ENCODE assay signal across 8 cellular contexts in the genomic region with DNA sequence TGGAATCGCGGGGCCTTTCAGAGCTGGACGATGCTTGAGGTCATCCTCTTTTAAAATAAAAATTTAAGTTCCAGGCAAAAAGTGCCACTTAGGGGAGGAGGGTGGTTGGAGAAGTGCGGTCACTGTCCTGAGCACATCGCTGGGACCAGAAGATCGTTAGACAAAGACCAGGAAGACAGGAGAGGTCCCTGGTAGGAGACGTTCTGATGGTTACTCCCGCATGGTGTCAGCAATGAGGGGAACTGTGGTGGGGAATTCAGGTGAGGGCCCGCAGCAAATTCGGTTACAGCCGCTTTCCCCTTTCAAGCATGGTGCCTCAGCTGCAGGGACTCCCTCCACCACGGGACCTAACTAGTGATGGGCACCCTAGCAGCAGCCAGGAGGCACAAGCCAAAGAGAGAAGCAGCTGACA. TPM values are rescaled to one million over a fixed set of nuclear protein-coding genes. Genes with fewer than 3 reads are reported as not detected.
DNase-seq lines count a peak whose midpoint lies in the region; ATAC-seq and TF ChIP-seq lines count a peak whose summit lies in the region.

No MANE protein-coding gene starts in this region.

- peaks cover 23 to 27% (median 23%) of the 10 kb centered on the region in 3 donors for H3K4me1 Mint-ChIP-seq in IgD-negative memory B cell
- H3K4me1 Mint-ChIP-seq in activated T-cell treated with anti-CD3 and anti-CD28 coated beads, Interleukin-2, amount 50 U/mL, for 72 hours (ENCODE audit: low read depth) = peaks cover 53% of the 10 kb centered on the region

- TF ChIP-seq CTCF in foreskin keratinocyte (conservative IDR thresholded peaks at IDR 0.05) (no peak), osteoblast (IDR thresholded peaks at IDR 0.05; ENCODE audit: extremely low read depth, low read depth, low read length) (no peak)

- H3K4me3 Mint-ChIP-seq in IgD-negative memory B cell = peak overlapping the region; percentile 97 to 99 (median 98)
- H3K4me3 Mint-ChIP-seq in activated T-cell treated with anti-CD3 and anti-CD28 coated beads, Interleukin-2, amount 50 U/mL, for 72 hours = peak overlapping the region; percentile 97 to 98

- H3K9me3 Mint-ChIP-seq in IgD-negative memory B cell = no peaks in the 10 kb centered on the region
- H3K9me3 Mint-ChIP-seq in activated T-cell treated with anti-CD3 and anti-CD28 coated beads, Interleukin-2, amount 50 U/mL, for 72 hours = no peaks in the 10 kb centered on the region

- DNase-seq in NCI-H2171 treated with DMSO at 0.1 percent for 48 hours (lab: John Stamatoyannopoulos, UW) (peak; percentile 16), NCI-H2171 (lab: John Stamatoyannopoulos, UW) (no peak), foreskin keratinocyte (peak in 1 of 2 donors; percentile 15), osteoblast (ENCODE audit: insufficient read length, low spot score, missing footprints) (peak; percentile 62), putamen (ENCODE audit: low spot score) (no peak)
- peak; percentile 31 to 36 for DNase-seq in activated T-cell treated with anti-CD3 and anti-CD28 coated beads, Interleukin-2, amount 50 U/mL, for 72 hours

- peak overlapping the region; percentile 97 to 99 (median 97) for H3K27ac Mint-ChIP-seq in IgD-negative memory B cell
- peak overlapping the region; percentile 98 for H3K27ac Mint-ChIP-seq in activated T-cell treated with anti-CD3 and anti-CD28 coated beads, Interleukin-2, amount 50 U/mL, for 72 hours

- H3K4me3 ChIP-seq in osteoblast (ENCODE audit: insufficient read depth, low read length) = peak overlapping the region; percentile 92

- peak overlapping the region; percentile 97 for H3K27ac ChIP-seq in foreskin keratinocyte
- peak overlapping the region; percentile 100 for H3K27ac ChIP-seq in osteoblast (ENCODE audit: low read depth, low read length)

- H3K4me2 ChIP-seq in osteoblast (ENCODE audit: insufficient read depth, low read length) = peak overlapping the region; percentile 97

- peak in 1 of 2 donors; percentile 4 for ATAC-seq in activated T-cell treated with anti-CD3 and anti-CD28 coated beads, Interleukin-2, amount 50 U/mL, for 72 hours (replicated peaks in 1 of 2)
- ATAC-seq in foreskin keratinocyte = peak; percentile 29
- no peak for ATAC-seq in HG03175 (IDR thresholded peaks at IDR 0.05; ENCODE audit: unreplicated experiment)

- no peaks in the 10 kb centered on the region for H4K20me1 ChIP-seq in osteoblast (ENCODE audit: insufficient read depth, low read length)

- no peaks in the 10 kb centered on the region for H3K27me3 ChIP-seq in foreskin keratinocyte
- no peaks in the 10 kb centered on the region for H3K27me3 ChIP-seq in osteoblast (ENCODE audit: insufficient read depth, low read length)

- peaks cover 3% of the 10 kb centered on the region for H3K36me3 Mint-ChIP-seq in IgD-negative memory B cell
- peaks cover 5 to 23% of the 10 kb centered on the region in 2 donors for H3K36me3 Mint-ChIP-seq in activated T-cell treated with anti-CD3 and anti-CD28 coated beads, Interleukin-2, amount 50 U/mL, for 72 hours (ENCODE audit: insufficient read depth in 2 of 2)

- peaks cover 25% of the 10 kb centered on the region for H3K79me2 ChIP-seq in osteoblast (ENCODE audit: insufficient read depth, low read length)

- peaks cover 32% of the 10 kb centered on the region for H3K36me3 ChIP-seq in osteoblast (ENCODE audit: insufficient read depth, low read length)

- peaks cover 7% of the 10 kb centered on the region for H3K4me1 ChIP-seq in foreskin keratinocyte
- peaks cover 21% of the 10 kb centered on the region for H3K4me1 ChIP-seq in osteoblast (ENCODE audit: insufficient read depth, low read length)

- H2AFZ ChIP-seq in osteoblast (ENCODE audit: low read length) = peak overlapping the region; percentile 100

- no peaks in the 10 kb centered on the region for H3K9me3 ChIP-seq in osteoblast (ENCODE audit: low read depth, low read length)

- no peaks in the 10 kb centered on the region for H3K27me3 Mint-ChIP-seq in IgD-negative memory B cell
- no peaks in the 10 kb centered on the region for H3K27me3 Mint-ChIP-seq in activated T-cell treated with anti-CD3 and anti-CD28 coated beads, Interleukin-2, amount 50 U/mL, for 72 hours (ENCODE audit: low read depth)

RNA-seq across cellular contexts. Expression of gene ISY1, which starts 1.0 kb away (rescaled TPM):
- 71.9 TPM for polyA plus RNA-seq in IgD-negative memory B cell
- 10 to 100 TPM; 50.2 to 68.9 TPM for total RNA-seq in activated T-cell treated with anti-CD3 and anti-CD28 coated beads, Interleukin-2, amount 50 U/mL, for 72 hours
- total RNA-seq in foreskin keratinocyte = 28.3 and 31.4 TPM in 2 replicates
- 29.6 and 34.7 TPM in 2 replicates for polyA plus RNA-seq in foreskin keratinocyte
- 29.0 and 31.8 TPM in 2 replicates for total RNA-seq in osteoblast

RNA-seq across cellular contexts. Expression of gene CNBP, which starts 21.8 kb away (rescaled TPM):
- 790 TPM for polyA plus RNA-seq in IgD-negative memory B cell
- 100 to 1,000 TPM; 450 to 480 TPM for total RNA-seq in activated T-cell treated with anti-CD3 and anti-CD28 coated beads, Interleukin-2, amount 50 U/mL, for 72 hours
- 330 and 340 TPM in 2 replicates for total RNA-seq in foreskin keratinocyte
- polyA plus RNA-seq in foreskin keratinocyte = 274 and 309 TPM in 2 replicates
- total RNA-seq in osteoblast = 215 and 233 TPM in 2 replicates

RNA-seq across cellular contexts. Expression of gene RAB43, which starts 40.3 kb away (rescaled TPM):
- 3.9 TPM for polyA plus RNA-seq in IgD-negative memory B cell
- 10 to 100 TPM; 82.5 to 95.5 TPM for total RNA-seq in activated T-cell treated with anti-CD3 and anti-CD28 coated beads, Interleukin-2, amount 50 U/mL, for 72 hours
- total RNA-seq in foreskin keratinocyte = 13.5 and 19.3 TPM in 2 replicates
- polyA plus RNA-seq in foreskin keratinocyte = 5.9 and 7.8 TPM in 2 replicates
- 13.4 and 14.1 TPM in 2 replicates for total RNA-seq in osteoblast

Comparison
In these comparisons a context has a peak if more than half of its experiments do, and no peak if none do; other contexts are left out.
1. DNase-seq: peak in NCI-H2171 treated with DMSO at 0.1 percent for 48 hours (single experiment), activated T-cell treated with anti-CD3 and anti-CD28 coated beads, Interleukin-2, amount 50 U/mL, for 72 hours (2 of 2) and osteoblast (single experiment); none in NCI-H2171 (single experiment) and putamen (single experiment).